10 cellular contexts compared by ENCODE assay signal in the genomic region with DNA sequence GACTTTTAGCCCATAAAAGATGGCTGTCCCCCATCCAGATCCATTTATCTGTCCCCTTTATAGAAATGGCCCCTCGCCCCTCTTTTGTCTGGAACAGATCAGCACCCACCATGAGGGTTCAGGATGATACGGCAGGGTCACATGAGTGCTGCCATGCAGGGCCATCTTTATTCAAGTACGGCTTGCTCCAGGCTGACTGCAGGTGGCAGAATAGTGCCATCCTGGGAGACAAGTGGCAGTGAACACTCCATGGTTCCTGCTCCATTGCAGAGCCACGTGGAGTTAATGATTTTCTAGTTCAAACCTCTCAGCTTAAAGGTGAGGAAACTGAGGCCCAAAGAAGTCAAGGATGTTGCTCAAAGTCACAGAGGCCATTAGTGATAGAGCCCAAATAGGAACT.
DNase-seq lines count a peak whose midpoint lies in the region; ATAC-seq, FAIRE-seq and TF ChIP-seq lines count a peak whose summit lies in the region.
"Had no signal": no experiment of that assay in that cellular context is flagged by ENCODE, and none has a peak within 500 bp of the region (broad histone marks: within the 10 kb centered on the region; RNA-seq: fewer than 3 reads in every experiment).

No MANE protein-coding gene starts in this region.

- no peak overlapping the region for H2AFZ ChIP-seq in OCI-LY7 (ENCODE audit: low read length)

- peak; percentile 34; the same call in 2 of the 3 replicates for TF ChIP-seq CTCF in GM12872 (IDR thresholded peaks at IDR 0.05; ENCODE audit: insufficient read depth, low read depth, low read length)
- TF ChIP-seq CTCF in OCI-LY7 (conservative IDR thresholded peaks at IDR 0.05; ENCODE audit: low read length): peak; percentile 47

- CTCF ChIA-PET in OCI-LY7 (lab: Charles Lee; ENCODE audit: unreplicated experiment): no interaction called here

- intact Hi-C loops in OCI-LY7 (cut with micrococcal nuclease; ENCODE audit: unreplicated experiment): no loop called here
- intact Hi-C loops in head of caudate nucleus (cut with DNase I): no loop called here

- ATAC-seq in HG03469 (IDR thresholded peaks at IDR 0.05; ENCODE audit: unreplicated experiment): no peak

- DNase-seq in AG08396 (ENCODE audit: low spot score) (peak; percentile 38), OCI-LY7 (ENCODE audit: low spot score) (no peak), head of caudate nucleus (peak in 38 of 42 donors; percentile 23 to 81 (median 50)), H54 (ENCODE audit: insufficient read length, low spot score) (no peak), H4 (ENCODE audit: low spot score) (no peak)
- no peak for DNase-seq in activated naive CD8-positive, alpha-beta T cell treated with anti-CD3 and anti-CD28 coated beads for 36 hours
- DNase-seq: activated naive CD8-positive, alpha-beta T cell treated with anti-CD3 and anti-CD28 coated beads, Interleukin-2, amount 10 ng/mL, durations not matched to agents 7 days and 5 days; mesenchymal stem cell had no signal

- H4K20me1 ChIP-seq in OCI-LY7 (ENCODE audit: insufficient read depth, low read length): no peaks in the 10 kb centered on the region

- no peaks in the 10 kb centered on the region for H3K36me3 ChIP-seq in OCI-LY7 (ENCODE audit: insufficient read depth, low read length)

- no peaks in the 10 kb centered on the region for H3K9me3 ChIP-seq in OCI-LY7 (ENCODE audit: low read length)

- FAIRE-seq in H54 (lab: Jason Lieb, UNC): no peak

- H3K4me3 ChIP-seq in OCI-LY7 (ENCODE audit: low read depth, low read length, poor library complexity, severe bottlenecking): no peak overlapping the region

- H3K36me3 Mint-ChIP-seq in activated naive CD8-positive, alpha-beta T cell treated with anti-CD3 and anti-CD28 coated beads for 36 hours: no peaks in the 10 kb centered on the region
- H3K36me3 Mint-ChIP-seq: activated naive CD8-positive, alpha-beta T cell treated with anti-CD3 and anti-CD28 coated beads, Interleukin-2, amount 10 ng/mL, durations not matched to agents 7 days and 5 days had no signal

- no peak overlapping the region for H3K27ac ChIP-seq in OCI-LY7 (ENCODE audit: low read depth, low read length, poor library complexity, severe bottlenecking)

- H3K27ac Mint-ChIP-seq in activated naive CD8-positive, alpha-beta T cell treated with anti-CD3 and anti-CD28 coated beads for 36 hours: no peak overlapping the region
- H3K27ac Mint-ChIP-seq: activated naive CD8-positive, alpha-beta T cell treated with anti-CD3 and anti-CD28 coated beads, Interleukin-2, amount 10 ng/mL, durations not matched to agents 7 days and 5 days had no signal

- no peaks in the 10 kb centered on the region for H3K4me1 Mint-ChIP-seq in activated naive CD8-positive, alpha-beta T cell treated with anti-CD3 and anti-CD28 coated beads for 36 hours
- H3K4me1 Mint-ChIP-seq: activated naive CD8-positive, alpha-beta T cell treated with anti-CD3 and anti-CD28 coated beads, Interleukin-2, amount 10 ng/mL, durations not matched to agents 7 days and 5 days had no signal

- no peak overlapping the region for H3K4me2 ChIP-seq in OCI-LY7 (ENCODE audit: low read length)

- no peaks in the 10 kb centered on the region for H3K9me2 ChIP-seq in OCI-LY7 (ENCODE audit: insufficient read depth, low read length)

- POLR2A ChIA-PET in OCI-LY7 (lab: Charles Lee): no interaction called here

- BruUV-seq in OCI-LY7 (replicated peaks; lab: Mats Ljungman, UMichigan): no TSS peak

- no peaks in the 10 kb centered on the region for H3K79me2 ChIP-seq in OCI-LY7 (ENCODE audit: insufficient read depth, low read depth, low read length)

- no peaks in the 10 kb centered on the region for H3K4me1 ChIP-seq in OCI-LY7 (ENCODE audit: insufficient read depth, low read length, poor library complexity, severe bottlenecking)

- H3K27me3 Mint-ChIP-seq in activated naive CD8-positive, alpha-beta T cell treated with anti-CD3 and anti-CD28 coated beads for 36 hours: peaks cover 42% of the 10 kb centered on the region

- H3K4me3 Mint-ChIP-seq in activated naive CD8-positive, alpha-beta T cell treated with anti-CD3 and anti-CD28 coated beads for 36 hours: no peak overlapping the region
- H3K4me3 Mint-ChIP-seq: activated naive CD8-positive, alpha-beta T cell treated with anti-CD3 and anti-CD28 coated beads, Interleukin-2, amount 10 ng/mL, durations not matched to agents 7 days and 5 days had no signal

- TF ChIP-seq POLR2A in H54 (IDR thresholded peaks at IDR 0.05; ENCODE audit: low read depth, low read length): no peak

- no peaks in the 10 kb centered on the region for H3K9me3 Mint-ChIP-seq in activated naive CD8-positive, alpha-beta T cell treated with anti-CD3 and anti-CD28 coated beads for 36 hours
- H3K9me3 Mint-ChIP-seq: activated naive CD8-positive, alpha-beta T cell treated with anti-CD3 and anti-CD28 coated beads, Interleukin-2, amount 10 ng/mL, durations not matched to agents 7 days and 5 days had no signal

Comparison
In these comparisons a context has a peak if more than half of its experiments do, and no peak if none do; other contexts are left out.
1. DNase-seq: peak in AG08396 (single experiment) and head of caudate nucleus (38 of 42); none in OCI-LY7 (single experiment), activated naive CD8-positive, alpha-beta T cell treated with anti-CD3 and anti-CD28 coated beads for 36 hours (single experiment), H54 (single experiment) and H4 (single experiment).